In the genomic region with DNA sequence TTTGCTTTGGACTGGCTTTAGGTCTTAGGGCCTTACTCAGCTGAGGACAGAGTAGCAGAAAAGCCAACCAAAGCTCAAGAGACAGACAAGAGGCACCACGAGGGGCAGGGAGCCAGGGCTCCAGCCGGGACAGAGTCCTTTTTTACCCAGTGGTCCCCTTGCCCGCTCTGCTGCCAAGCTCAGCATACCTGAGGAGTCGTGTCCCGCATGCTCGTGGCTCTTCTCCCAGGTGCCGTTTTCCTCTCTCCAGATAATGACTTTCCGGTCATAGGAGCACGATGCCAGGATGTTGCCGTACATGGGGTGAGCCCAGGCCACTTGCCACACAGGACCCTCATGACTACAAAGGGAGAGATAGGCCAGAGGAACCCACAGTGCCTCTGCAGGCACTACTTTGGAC, we compare ENCODE assay signal across 24 cellular contexts. TPM values are rescaled to one million over a fixed set of nuclear protein-coding genes. Genes with fewer than 3 reads are reported as not detected.
"Had no signal": no experiment of that assay in that cellular context is flagged by ENCODE, and none has a peak within 500 bp of the region (broad histone marks: within the 10 kb centered on the region; RNA-seq: fewer than 3 reads in every experiment).

No MANE protein-coding gene starts in this region.

- H3K27me3 Mint-ChIP-seq: activated B cell treated with CpG ODN at 0.5 μM for 24 hours; activated CD4-positive, alpha-beta memory T cell treated with anti-CD3 and anti-CD28 coated beads for 36 hours; activated naive CD4-positive, alpha-beta T cell treated with anti-CD3 and anti-CD28 coated beads, Interleukin-2, amount 50 U/mL, for 24 hours; memory B cell had no signal

- H3K9me3 ChIP-seq: esophagus muscularis mucosa, gastrocnemius medialis, thyroid gland, upper lobe of right lung had no signal

- H3K27ac Mint-ChIP-seq: activated B cell treated with CpG ODN at 0.5 μM for 24 hours; activated CD4-positive, alpha-beta memory T cell treated with anti-CD3 and anti-CD28 coated beads for 36 hours had no signal

- H3K4me1 Mint-ChIP-seq: memory B cell had no signal

- ATAC-seq: gastrocnemius medialis had no signal

- DNase-seq: activated B cell treated with CpG ODN at 0.5 μM for 24 hours; activated CD4-positive, alpha-beta memory T cell treated with anti-CD3 and anti-CD28 coated beads for 36 hours; activated CD4-positive, alpha-beta T cell treated with anti-CD3 and anti-CD28 coated beads for 4 hours; activated gamma-delta T cell treated with Interleukin-2 at 50 U/mL for 16 hours; activated T-cell treated with anti-CD3 and anti-CD28 coated beads for 4 hours; central memory CD4-positive, alpha-beta T cell; effector memory CD4-positive, alpha-beta T cell; gastrocnemius medialis; hypothalamus; nephron progenitor cell; nucleus accumbens; stimulated activated CD4-positive, alpha-beta T cell treated with anti-CD3 and anti-CD28 coated beads, Interleukin-2, amount 100 ng/mL, for 48 hours; stimulated activated CD8-positive, alpha-beta memory T cell treated with anti-CD3 and anti-CD28 coated beads, Interleukin-4, amount 100 ng/mL, for 48 hours; stimulated activated naive CD4-positive, alpha-beta T cell treated with Interleukin-2 at 50 U/mL for 16 hours; substantia nigra; T1000; thyroid gland; upper lobe of right lung had no signal

- H3K9me3 Mint-ChIP-seq: activated B cell treated with CpG ODN at 0.5 μM for 24 hours; activated CD4-positive, alpha-beta memory T cell treated with anti-CD3 and anti-CD28 coated beads for 36 hours; activated naive CD4-positive, alpha-beta T cell treated with anti-CD3 and anti-CD28 coated beads, Interleukin-2, amount 50 U/mL, for 24 hours; memory B cell; nephron progenitor cell; T-helper 1 cell treated with Interleukin-12 subunit alpha and Interleukin-12 subunit beta and Interleukin-4 antibody, amounts not matched to agents 30 μg/mL and 1 μg/mL, for 36 hours had no signal

- H3K4me3 Mint-ChIP-seq: activated B cell treated with CpG ODN at 0.5 μM for 24 hours; activated CD4-positive, alpha-beta memory T cell treated with anti-CD3 and anti-CD28 coated beads for 36 hours; activated naive CD4-positive, alpha-beta T cell treated with anti-CD3 and anti-CD28 coated beads, Interleukin-2, amount 50 U/mL, for 24 hours; memory B cell; nephron progenitor cell; T-helper 1 cell treated with Interleukin-12 subunit alpha and Interleukin-12 subunit beta and Interleukin-4 antibody, amounts not matched to agents 30 μg/mL and 1 μg/mL, for 36 hours had no signal

- H3K4me3 ChIP-seq: esophagus muscularis mucosa, gastrocnemius medialis, thyroid gland, upper lobe of right lung had no signal

- H3K27ac ChIP-seq: esophagus muscularis mucosa, gastrocnemius medialis, thyroid gland, upper lobe of right lung had no signal

- H3K27me3 ChIP-seq: esophagus muscularis mucosa, gastrocnemius medialis, thyroid gland, upper lobe of right lung had no signal

- H3K4me1 ChIP-seq: gastrocnemius medialis, thyroid gland had no signal

RNA-seq across cellular contexts. Expression of a gene that starts 19.6 kb away (rescaled TPM):
- total RNA-seq: astrocyte, gastrocnemius medialis, lower leg skin had no signal
